Comparison of ENCODE assay signal across 29 cellular contexts in the genomic region with DNA sequence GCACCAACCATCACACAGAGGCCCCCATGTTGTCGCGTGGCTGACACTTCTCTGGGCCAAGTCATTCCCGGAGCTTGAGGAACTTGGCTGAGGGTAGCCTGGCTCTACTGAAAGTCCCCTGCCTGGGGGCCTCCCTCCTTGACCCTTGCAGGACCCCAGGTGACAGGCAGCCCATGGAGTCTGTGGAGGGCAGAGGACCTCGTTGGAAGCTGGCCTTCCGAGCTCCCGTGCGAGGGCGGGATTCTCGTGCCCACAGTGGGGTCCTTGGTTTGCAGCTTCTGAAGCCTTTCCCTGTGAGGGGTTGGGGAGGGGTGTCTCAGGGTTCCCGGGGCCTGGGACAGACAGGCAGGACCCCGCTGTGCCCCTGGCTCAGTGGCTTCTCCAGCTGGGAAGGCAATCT. TPM values are rescaled to one million over a fixed set of nuclear protein-coding genes. Genes with fewer than 3 reads are reported as not detected.
DNase-seq lines count a peak whose midpoint lies in the region; ATAC-seq, FAIRE-seq and TF ChIP-seq lines count a peak whose summit lies in the region.
"Had no signal": no experiment of that assay in that cellular context is flagged by ENCODE, and none has a peak within 500 bp of the region (broad histone marks: within the 10 kb centered on the region; RNA-seq: fewer than 3 reads in every experiment).

No MANE protein-coding gene starts in this region.

- H3K4me3 ChIP-seq in left ventricle myocardium inferior (peak overlapping the region; percentile 74), K562 (no peak overlapping the region), skeletal muscle tissue (ENCODE audit: low read length in 3 of 3) (peak overlapping the region; percentile 54 to 92 (median 75)), upper lobe of right lung (no peak overlapping the region)
- H3K4me3 ChIP-seq: GM23338, HAP-1 had no signal

- CTCF ChIA-PET in K562 (lab: Yijun Ruan, JAX; ENCODE audit: low intra/inter-chr PET ratio), result no interaction called here

- ATAC-seq in Right ventricle myocardium inferior (no peak), K562 (no peak), upper lobe of right lung (no peak), GM21526 (IDR thresholded peaks at IDR 0.05; ENCODE audit: low FRiP score, unreplicated experiment) (no peak)
- ATAC-seq: Panc1 had no signal

- POLR2A ChIA-PET in K562 (lab: Yijun Ruan, JAX), result interaction anchor here (0.7 to 2.1 kb wide), 3 partner anchors 22 to 85 kb away, joined by 3 to 9 read pairs (median 7); a partner anchor contains a TSS

- H3K9ac ChIP-seq in K562 (ENCODE audit: insufficient read depth in 1 of 2, low read depth in 2 of 2, low read length in 2 of 2) (peak overlapping the region in 1 of 2 experiments; percentile 50; a peak in 2 of 4 replicates), skeletal muscle tissue (ENCODE audit: low read depth in 1 of 3, low read length in 3 of 3) (peak overlapping the region; percentile 80 to 99 (median 86))
- H3K9ac ChIP-seq: KMS-11, SK-N-SH had no signal

- H4K20me1 ChIP-seq in K562 (replicated peaks; ENCODE audit: control insufficient read depth, insufficient read depth, low read length), result peaks cover 4% of the 10 kb centered on the region; the same call in 1 of the 2 replicates

- H3K9me3 ChIP-seq in left ventricle myocardium inferior (replicated peaks) (no peaks in the 10 kb centered on the region), K562 (replicated peaks; ENCODE audit: control insufficient read depth, insufficient read depth, low read depth, low read length) (no peaks in the 10 kb centered on the region), skeletal muscle tissue (ENCODE audit: control insufficient read depth in 3 of 3, low read length in 3 of 3) (no peaks in the 10 kb centered on the region), upper lobe of right lung (no peaks in the 10 kb centered on the region)
- H3K9me3 ChIP-seq: HAP-1, SK-N-SH had no signal

- WGBS in K562 (ENCODE audit: insufficient coverage, low coverage, missing lambda C conversion rate), result 68% methylated on average over 11 of the region's 11 CpGs

- H3K36me3 ChIP-seq in left ventricle myocardium inferior (no peaks in the 10 kb centered on the region), K562 (ENCODE audit: control insufficient read depth, insufficient read depth, low read length) (no peaks in the 10 kb centered on the region), skeletal muscle tissue (ENCODE audit: control insufficient read depth in 3 of 3, insufficient read depth in 3 of 3, low read length in 3 of 3) (peaks cover 0 to 14% (median 0%) of the 10 kb centered on the region in 3 donors), upper lobe of right lung (no peaks in the 10 kb centered on the region)
- H3K36me3 ChIP-seq: HAP-1 had no signal

- no peak overlapping the region for H3K4me2 ChIP-seq in K562 (ENCODE audit: insufficient read depth, low read length)
- H3K4me2 ChIP-seq: GM23338, KMS-11, SK-N-SH had no signal

- TF ChIP-seq CTCF in left ventricle myocardium inferior (IDR thresholded peaks at IDR 0.05; ENCODE audit: borderline replicate concordance) (no peak), K562 (IDR thresholded peaks at IDR 0.05 in 2 of 3, conservative IDR thresholded peaks at IDR 0.05 in 1 of 3; ENCODE audit: insufficient read depth in 2 of 3, low read depth in 1 of 3, low read length in 3 of 3) (no peak), upper lobe of right lung (IDR thresholded peaks at IDR 0.05) (no peak)

- H3K27me3 ChIP-seq in left ventricle myocardium inferior (ENCODE audit: low read depth), result no peaks in the 10 kb centered on the region
- no peaks in the 10 kb centered on the region for H3K27me3 ChIP-seq in K562 (ENCODE audit: control insufficient read depth in 2 of 2, insufficient read depth in 2 of 2, low read length in 2 of 2)
- no peaks in the 10 kb centered on the region for H3K27me3 ChIP-seq in skeletal muscle tissue (ENCODE audit: control insufficient read depth in 3 of 3, insufficient read depth in 3 of 3, low read length in 3 of 3)
- H3K27me3 ChIP-seq in upper lobe of right lung, result no peaks in the 10 kb centered on the region

- TF ChIP-seq EP300 in K562 (IDR thresholded peaks at IDR 0.05; ENCODE audit: low read length), result no peak

- H3K79me2 ChIP-seq in K562 (ENCODE audit: control insufficient read depth, insufficient read depth, low read length), result no peaks in the 10 kb centered on the region

- TF ChIP-seq RAD21 in K562 (CRISPR knock-in tag; conservative IDR thresholded peaks at IDR 0.05 in 1 of 2, IDR thresholded peaks at IDR 0.05 in 1 of 2), result no peak

- no peak for TF ChIP-seq POLR2A in K562 (conservative IDR thresholded peaks at IDR 0.05)

- H3K9me1 ChIP-seq in K562 (ENCODE audit: control insufficient read depth, insufficient read depth, low read length), result peaks cover 7% of the 10 kb centered on the region

- DNase-seq in left ventricle myocardium inferior (no peak), Right ventricle myocardium inferior (ENCODE audit: missing footprints) (no peak), K562 (ENCODE audit: extremely low read depth in 1 of 4, low spot score in 3 of 4) (no peak), islet precursor cell (peak; percentile 49), upper lobe of right lung (no peak)
- DNase-seq in activated naive CD4-positive, alpha-beta T cell treated with Interleukin-2 at 50 U/mL for 16 hours, result no peak
- DNase-seq: DMS153, DND-41, HFFc6, IMR-90, NCI-H1048, NCI-H1417, NCI-H1694, NCI-H2029 treated with DMSO at 0.1 percent for 48 hours, NCI-H446 treated with DMSO at 0.1 percent for 48 hours, NCI-H526, SIG-M5, SK-N-SH had no signal

- no peak for FAIRE-seq in K562 (lab: Jason Lieb, UNC)
- FAIRE-seq: GM12892, GM19239 had no signal

- H3K27ac ChIP-seq in left ventricle myocardium inferior (replicated peaks) (peak overlapping the region; percentile 95), K562 (ENCODE audit: extremely low read depth, low read depth, low read length) (no peak overlapping the region), skeletal muscle tissue (ENCODE audit: low read depth, low read length) (peak overlapping the region; percentile 100), upper lobe of right lung (no peak overlapping the region)
- H3K27ac ChIP-seq: KMS-11, RWPE1 had no signal

- H3K4me1 ChIP-seq in left ventricle myocardium inferior (peaks cover 82% of the 10 kb centered on the region), K562 (replicated peaks in 1 of 2; ENCODE audit: control insufficient read depth in 2 of 2, insufficient read depth in 2 of 2, low read length in 2 of 2) (peaks cover 32 to 58% of the 10 kb centered on the region in 2 experiments), skeletal muscle tissue (ENCODE audit: control insufficient read depth in 3 of 3, insufficient read depth in 3 of 3, low read length in 3 of 3) (peaks cover 27 to 64% (median 56%) of the 10 kb centered on the region in 3 donors), upper lobe of right lung (no peaks in the 10 kb centered on the region)
- H3K4me1 ChIP-seq: HAP-1 had no signal

- no TSS peak for BruUV-seq in K562 (replicated peaks; lab: Mats Ljungman, UMichigan)

- intact Hi-C loops in left ventricle myocardium inferior (cut with micrococcal nuclease) (no loop called here), Right ventricle myocardium inferior (cut with DNase I) (no loop called here), K562 (cut with micrococcal nuclease) (no loop called here), upper lobe of right lung (cut with DNase I) (no loop called here)

- H2AFZ ChIP-seq in K562 (ENCODE audit: low read depth, low read length), result no peak overlapping the region
- H2AFZ ChIP-seq: GM23338 had no signal

- in situ Hi-C loops in K562 (cut with MboI), result no loop called here

RNA-seq across cellular contexts. Expression of a gene that starts 16.4 kb away (rescaled TPM):
- 458 TPM for total RNA-seq in left ventricle myocardium inferior
- 627 TPM for total RNA-seq in Right ventricle myocardium inferior
- total RNA-seq in K562 (2011; cell fraction: chromatin; rRNA removed; ENCODE audit: low replicate concordance), result not detected in 2 replicates
- not detected in 2 replicates for total RNA-seq in K562 (2011; cell fraction: nucleolus; rRNA removed)
- not detected in 2 replicates for total RNA-seq in K562 (2011; cell fraction: nucleoplasm; rRNA removed)
- total RNA-seq in K562 (2014; rRNA removed), result not detected in 2 replicates
- not detected in 2 replicates for total RNA-seq in K562 (2014; rRNA removed; fragmentation: Illumina TruSeq; extraction: Trizol)
- not detected in 2 replicates for total RNA-seq in K562 (2015; rRNA removed; fragmentation: Illumina TruSeq; extraction: Trizol)
- not detected in 2 replicates for total RNA-seq in K562 (2021)
- polyA plus RNA-seq in K562 (2011; rRNA removed), result not detected in 2 replicates
- polyA plus RNA-seq in K562 (2011; cell fraction: cytosol; rRNA removed), result not detected in 2 replicates
- polyA plus RNA-seq in K562 (2011; cell fraction: nucleus; rRNA removed), result not detected in 2 replicates
- not detected in 2 replicates for polyA plus RNA-seq in K562 (2012)
- not detected in 2 replicates for polyA plus RNA-seq in K562 (2014; fragmentation: Illumina TruSeq; extraction: Trizol)
- polyA plus RNA-seq in K562 (2014; fragmentation: Nextera tagmentation; extraction: Ambion mirVana), result not detected
- polyA plus RNA-seq in K562 (2014; rRNA removed), result not detected in 2 replicates
- not detected in 2 replicates for polyA minus RNA-seq in K562 (2011; rRNA and poly(A)+ RNA removed)
- not detected in 2 replicates for polyA minus RNA-seq in K562 (2011; cell fraction: cytosol; rRNA and poly(A)+ RNA removed)
- polyA minus RNA-seq in K562 (2011; cell fraction: nucleus; rRNA and poly(A)+ RNA removed), result not detected in 2 replicates
- 48.5 TPM for total RNA-seq in skeletal muscle tissue
- 1.6 TPM for total RNA-seq in upper lobe of right lung
- total RNA-seq: A172, HFFc6, IMR-90 had no signal
- polyA plus RNA-seq: BJ, IMR-90, SK-N-SH had no signal

RNA-seq across cellular contexts. Expression of a gene that starts 21.6 kb away (rescaled TPM):
- total RNA-seq in left ventricle myocardium inferior, result 74.6 TPM
- total RNA-seq in Right ventricle myocardium inferior, result 67.5 TPM
- 39.7 and 130 TPM in 2 replicates for total RNA-seq in K562 (2011; cell fraction: chromatin; rRNA removed; ENCODE audit: low replicate concordance)
- total RNA-seq in K562 (2011; cell fraction: nucleolus; rRNA removed), result 64.5 and 77.9 TPM in 2 replicates
- total RNA-seq in K562 (2011; cell fraction: nucleoplasm; rRNA removed), result 43.5 and 49.6 TPM in 2 replicates
- 60.1 and 62.7 TPM in 2 replicates for total RNA-seq in K562 (2014; rRNA removed)
- total RNA-seq in K562 (2014; rRNA removed; fragmentation: Illumina TruSeq; extraction: Trizol), result 4.4 and 9.2 TPM in 2 replicates
- 25.0 and 26.2 TPM in 2 replicates for total RNA-seq in K562 (2015; rRNA removed; fragmentation: Illumina TruSeq; extraction: Trizol)
- 39.2 and 54.1 TPM in 2 replicates for total RNA-seq in K562 (2021)
- 24.0 and 29.4 TPM in 2 replicates for polyA plus RNA-seq in K562 (2011; rRNA removed)
- 31.0 and 40.6 TPM in 2 replicates for polyA plus RNA-seq in K562 (2011; cell fraction: cytosol; rRNA removed)
- polyA plus RNA-seq in K562 (2011; cell fraction: nucleus; rRNA removed), result 67.8 and 75.4 TPM in 2 replicates
- 39.9 and 60.2 TPM in 2 replicates for polyA plus RNA-seq in K562 (2012)
- 29.4 and 45.3 TPM in 2 replicates for polyA plus RNA-seq in K562 (2014; fragmentation: Illumina TruSeq; extraction: Trizol)
- under 1 TPM; 0.14 to 0.21 TPM for polyA plus RNA-seq in K562 (2014; fragmentation: Nextera tagmentation; extraction: Ambion mirVana)
- 59.6 and 63.4 TPM in 2 replicates for polyA plus RNA-seq in K562 (2014; rRNA removed)
- 10.9 and 17.4 TPM in 2 replicates for polyA minus RNA-seq in K562 (2011; rRNA and poly(A)+ RNA removed)
- 21.4 and 25.5 TPM in 2 replicates for polyA minus RNA-seq in K562 (2011; cell fraction: cytosol; rRNA and poly(A)+ RNA removed)
- polyA minus RNA-seq in K562 (2011; cell fraction: nucleus; rRNA and poly(A)+ RNA removed), result 18.0 and 24.4 TPM in 2 replicates
- total RNA-seq in skeletal muscle tissue, result 63.7 TPM
- total RNA-seq in upper lobe of right lung, result 70.7 TPM

RNA-seq across cellular contexts. Expression of a gene that starts 36.0 kb away (rescaled TPM):
- total RNA-seq in left ventricle myocardium inferior (2,303 TPM), Right ventricle myocardium inferior (2,154 TPM), K562 (2014; rRNA removed) (1,752 and 1,953 TPM in 2 replicates), K562 (2014; rRNA removed; fragmentation: Illumina TruSeq; extraction: Trizol) (1,453 and 1,647 TPM in 2 replicates), K562 (2015; rRNA removed; fragmentation: Illumina TruSeq; extraction: Trizol) (1,387 and 1,494 TPM in 2 replicates), K562 (2021) (2,825 and 3,003 TPM in 2 replicates), skeletal muscle tissue (4,276 TPM), upper lobe of right lung (1,960 TPM)
- total RNA-seq in K562 (2011; cell fraction: chromatin; rRNA removed; ENCODE audit: low replicate concordance), result 411 and 869 TPM in 2 replicates
- total RNA-seq in K562 (2011; cell fraction: nucleolus; rRNA removed), result 851 and 883 TPM in 2 replicates
- total RNA-seq in K562 (2011; cell fraction: nucleoplasm; rRNA removed), result 585 and 614 TPM in 2 replicates
- polyA plus RNA-seq in K562 (2011; rRNA removed) (1,026 and 1,305 TPM in 2 replicates), K562 (2014; fragmentation: Illumina TruSeq; extraction: Trizol) (1,501 and 2,376 TPM in 2 replicates), K562 (2014; fragmentation: Nextera tagmentation; extraction: Ambion mirVana) (100 to 1,000 TPM; 372 to 422 TPM), K562 (2014; rRNA removed) (1,067 and 1,158 TPM in 2 replicates)
- 1,502 and 1,797 TPM in 2 replicates for polyA plus RNA-seq in K562 (2011; cell fraction: cytosol; rRNA removed)
- 696 and 770 TPM in 2 replicates for polyA plus RNA-seq in K562 (2011; cell fraction: nucleus; rRNA removed)
- 3,305 and 4,013 TPM in 2 replicates for polyA plus RNA-seq in K562 (2012)
- 1,191 and 1,209 TPM in 2 replicates for polyA minus RNA-seq in K562 (2011; rRNA and poly(A)+ RNA removed)
- 1,563 and 2,307 TPM in 2 replicates for polyA minus RNA-seq in K562 (2011; cell fraction: cytosol; rRNA and poly(A)+ RNA removed)
- polyA minus RNA-seq in K562 (2011; cell fraction: nucleus; rRNA and poly(A)+ RNA removed), result 434 and 599 TPM in 2 replicates

RNA-seq across cellular contexts. Expression of a gene that starts 58.2 kb away (rescaled TPM):
- total RNA-seq in left ventricle myocardium inferior (15.4 TPM), Right ventricle myocardium inferior (16.1 TPM), K562 (2014; rRNA removed) (21.9 and 26.4 TPM in 2 replicates), K562 (2014; rRNA removed; fragmentation: Illumina TruSeq; extraction: Trizol) (5.3 and 7.3 TPM in 2 replicates), K562 (2015; rRNA removed; fragmentation: Illumina TruSeq; extraction: Trizol) (14.3 and 14.4 TPM in 2 replicates), K562 (2021) (24.9 and 34.9 TPM in 2 replicates), skeletal muscle tissue (19.3 TPM), upper lobe of right lung (25.4 TPM)
- 19.4 and 56.5 TPM in 2 replicates for total RNA-seq in K562 (2011; cell fraction: chromatin; rRNA removed; ENCODE audit: low replicate concordance)
- total RNA-seq in K562 (2011; cell fraction: nucleolus; rRNA removed), result 36.9 and 39.3 TPM in 2 replicates
- 20.4 and 20.9 TPM in 2 replicates for total RNA-seq in K562 (2011; cell fraction: nucleoplasm; rRNA removed)
- polyA plus RNA-seq in K562 (2011; rRNA removed) (6.7 and 7.1 TPM in 2 replicates), K562 (2014; fragmentation: Illumina TruSeq; extraction: Trizol) (14.5 and 23.3 TPM in 2 replicates), K562 (2014; fragmentation: Nextera tagmentation; extraction: Ambion mirVana) (under 1 TPM; 0.27 TPM), K562 (2014; rRNA removed) (14.8 and 19.9 TPM in 2 replicates)
- polyA plus RNA-seq in K562 (2011; cell fraction: cytosol; rRNA removed), result 7.4 and 15.5 TPM in 2 replicates
- 11.2 and 22.2 TPM in 2 replicates for polyA plus RNA-seq in K562 (2011; cell fraction: nucleus; rRNA removed)
- polyA plus RNA-seq in K562 (2012), result 23.1 and 44.7 TPM in 2 replicates
- 4.6 and 5.3 TPM in 2 replicates for polyA minus RNA-seq in K562 (2011; rRNA and poly(A)+ RNA removed)
- polyA minus RNA-seq in K562 (2011; cell fraction: cytosol; rRNA and poly(A)+ RNA removed), result 14.9 and 18.8 TPM in 2 replicates
- polyA minus RNA-seq in K562 (2011; cell fraction: nucleus; rRNA and poly(A)+ RNA removed), result 21.3 and 22.4 TPM in 2 replicates

Comparison
In these comparisons a context has a peak if more than half of its experiments do, and no peak if none do; other contexts are left out.
1. H3K27ac ChIP-seq: peak in left ventricle myocardium inferior (single experiment) and skeletal muscle tissue (single experiment); none in K562 (single experiment) and upper lobe of right lung (single experiment).
2. H3K4me3 ChIP-seq: peak in left ventricle myocardium inferior (single experiment) and skeletal muscle tissue (3 of 3); none in K562 (single experiment) and upper lobe of right lung (single experiment).
3. RNA of a gene that starts 16.4 kb away (total RNA-seq): 627 TPM in Right ventricle myocardium inferior (single experiment), 458 TPM in left ventricle myocardium inferior (single experiment) and 48.5 TPM in skeletal muscle tissue (single experiment); 1.6 TPM in upper lobe of right lung (single experiment) and not detected in K562; every median in the first group is over 10 times any median in the second.